Comparison of ENCODE assay signal across 18 cellular contexts in genomic region chr18:58895385-58895784, GRCh38. TPM values are rescaled to one million over a fixed set of nuclear protein-coding genes. Genes with fewer than 3 reads are reported as not detected.
DNase-seq lines count a peak whose midpoint lies in the region; ATAC-seq, FAIRE-seq and TF ChIP-seq lines count a peak whose summit lies in the region.
"Had no signal": no experiment of that assay in that cellular context is flagged by ENCODE, and none has a peak within 500 bp of the region (broad histone marks: within the 10 kb centered on the region; RNA-seq: fewer than 3 reads in every experiment).

No MANE protein-coding gene starts in this region.

- H3K56ac ChIP-seq in H1 (replicated peaks; ENCODE audit: insufficient read length, low read depth, low read length) = no peak overlapping the region

- no peaks in the 10 kb centered on the region for H3K9me2 ChIP-seq in OCI-LY1 (ENCODE audit: low read depth, low read length)

- no peak overlapping the region for H3K4ac ChIP-seq in H1 (replicated peaks; ENCODE audit: insufficient read length, low read depth, low read length)

- no peak; a peak in 1 of 3 replicates for TF ChIP-seq POLR2A in H1 (IDR thresholded peaks at IDR 0.05; ENCODE audit: control extremely low read depth in 1 of 2, low read depth in 2 of 2, low read length in 2 of 2)

- DNase-seq in A673 (ENCODE audit: low spot score) (no peak), H1 (ENCODE audit: low read depth in 1 of 2, low spot score in 2 of 2) (no peak), neural progenitor cell (ENCODE audit: low spot score) (no peak), T-helper 2 cell (no peak), MCF 10A (ENCODE audit: unreplicated experiment) (no peak)
- no peak for DNase-seq in activated CD8-positive, alpha-beta memory T cell treated with anti-CD3 and anti-CD28 coated beads for 24 hours
- no peak for DNase-seq in activated CD4-positive, alpha-beta T cell treated with anti-CD3 and anti-CD28 coated beads for 36 hours
- DNase-seq: ACHN; activated CD4-positive, alpha-beta T cell treated with anti-CD3 and anti-CD28 coated beads for 1 hour; natural killer cell; NCI-H1694 treated with DMSO at 0.1 percent for 48 hours; SJCRH30; stimulated activated naive CD8-positive, alpha-beta T cell treated with anti-CD3 and anti-CD28 coated beads, Interleukin-15, Interleukin-2, amounts not matched to agents 100 U/mL and 50 U/mL, for 24 hours; T-helper 9 cell had no signal

- H3K9me3 ChIP-seq in A673 (ENCODE audit: low read depth, low read length, poor library complexity, severe bottlenecking) (no peaks in the 10 kb centered on the region), OCI-LY1 (ENCODE audit: low read length) (no peaks in the 10 kb centered on the region), H1 (ENCODE audit: insufficient read depth in 2 of 2, low read depth in 1 of 2, low read length in 1 of 2) (no peaks in the 10 kb centered on the region), neural progenitor cell (ENCODE audit: low read depth) (no peaks in the 10 kb centered on the region)
- H3K9me3 ChIP-seq: SJCRH30 had no signal

- H3K79me1 ChIP-seq in H1 (ENCODE audit: low read depth, low read length) = peaks cover 8% of the 10 kb centered on the region

- no peak overlapping the region for H4K5ac ChIP-seq in H1 (ENCODE audit: insufficient read length, low read depth, low read length)

- H3K9me3 Mint-ChIP-seq in neural progenitor cell (no peaks in the 10 kb centered on the region), MCF 10A (ENCODE audit: unreplicated experiment) (peaks cover 5% of the 10 kb centered on the region)
- H3K9me3 Mint-ChIP-seq in activated CD4-positive, alpha-beta T cell treated with anti-CD3 and anti-CD28 coated beads for 36 hours (ENCODE audit: low read depth) = no peaks in the 10 kb centered on the region
- H3K9me3 Mint-ChIP-seq: activated T-helper 2 cell treated with anti-CD3 and anti-CD28 coated beads, Interferon-gamma antibody, Interleukin-2, Interleukin-4, amounts not matched to agents 10 μg/mL and 5 μg/mL and 100 μg/mL, durations not matched to agents 14 hours and 24 hours and 36 hours; natural killer cell had no signal

- intact Hi-C loops in A673 (cut with micrococcal nuclease; ENCODE audit: unreplicated experiment) = no loop called here
- intact Hi-C loops in MCF 10A (cut with micrococcal nuclease) = no loop called here
- intact Hi-C loops in activated CD4-positive, alpha-beta T cell treated with anti-CD3 and anti-CD28 coated beads for 36 hours (cut with DNase I, micrococcal nuclease) = no loop called here

- no peak overlapping the region for H2BK12ac ChIP-seq in H1 (ENCODE audit: low read depth, low read length)

- peak overlapping the region; percentile 14 for H3K27ac ChIP-seq in A673 (ENCODE audit: low read depth, low read length, poor library complexity, severe bottlenecking)
- peak overlapping the region; percentile 99 for H3K27ac ChIP-seq in OCI-LY1 (ENCODE audit: low read depth, low read length, poor library complexity, severe bottlenecking)
- no peak overlapping the region for H3K27ac ChIP-seq in H1 (ENCODE audit: low read depth, low read length)
- peak overlapping the region; percentile 71 for H3K27ac ChIP-seq in neural progenitor cell
- H3K27ac ChIP-seq: SJCRH30 had no signal

- H3K4me1 Mint-ChIP-seq in neural progenitor cell (peaks cover 45% of the 10 kb centered on the region), MCF 10A (ENCODE audit: insufficient read depth, unreplicated experiment) (peaks cover 13% of the 10 kb centered on the region)
- peaks cover 21% of the 10 kb centered on the region for H3K4me1 Mint-ChIP-seq in activated CD4-positive, alpha-beta T cell treated with anti-CD3 and anti-CD28 coated beads for 36 hours

- H3K4me2 ChIP-seq in OCI-LY1 (ENCODE audit: low read length) (no peak overlapping the region), H1 (ENCODE audit: insufficient read depth in 1 of 2, low read depth in 2 of 2, low read length in 2 of 2) (no peak overlapping the region), neural progenitor cell (no peak overlapping the region)

- H3K27me3 ChIP-seq in A673 (replicated peaks; ENCODE audit: insufficient read depth, low read depth, low read length, poor library complexity) = no peaks in the 10 kb centered on the region
- no peaks in the 10 kb centered on the region for H3K27me3 ChIP-seq in OCI-LY1 (ENCODE audit: insufficient read depth, low read length)
- H3K27me3 ChIP-seq in H1 (replicated peaks in 1 of 4; ENCODE audit: control insufficient read depth in 3 of 4, extremely low read depth in 1 of 4, insufficient read depth in 3 of 4, low read length in 3 of 4) = no peaks in the 10 kb centered on the region
- H3K27me3 ChIP-seq in neural progenitor cell = no peaks in the 10 kb centered on the region
- H3K27me3 ChIP-seq: SJCRH30 had no signal

- no peak overlapping the region for H4K91ac ChIP-seq in H1 (replicated peaks; ENCODE audit: insufficient read length, low read length)

- no peaks in the 10 kb centered on the region; the same call in 1 of the 2 replicates for H3K23me2 ChIP-seq in H1 (ENCODE audit: low read depth, low read length)

- BruUV-seq in A673 (replicated peaks; lab: Mats Ljungman, UMichigan) (no TSS peak), MCF 10A (replicated peaks; lab: Mats Ljungman, UMichigan) (no TSS peak)

- H2AFZ ChIP-seq in OCI-LY1 (ENCODE audit: low read length) (no peak overlapping the region), H1 (ENCODE audit: low read length) (no peak overlapping the region), neural progenitor cell (replicated peaks) (no peak overlapping the region)

- H2BK20ac ChIP-seq in H1 (ENCODE audit: low read length) = no peak overlapping the region

- H4K20me1 ChIP-seq in OCI-LY1 (ENCODE audit: insufficient read depth, low read length) (no peaks in the 10 kb centered on the region), H1 (replicated peaks in 1 of 2; ENCODE audit: control insufficient read depth in 1 of 2, insufficient read depth in 2 of 2, low read length in 2 of 2) (peaks cover 20 to 21% of the 10 kb centered on the region in 2 experiments), neural progenitor cell (ENCODE audit: low read depth) (peaks cover 100% of the 10 kb centered on the region)

- no peak for TF ChIP-seq RAD21 in H1 (IDR thresholded peaks at IDR 0.05 in 1 of 2, conservative IDR thresholded peaks at IDR 0.05 in 1 of 2; ENCODE audit: low read depth in 2 of 2, low read length in 2 of 2)

- H3K36me3 ChIP-seq in A673 (ENCODE audit: insufficient read depth, low read length, poor library complexity, severe bottlenecking) (peaks cover 23% of the 10 kb centered on the region), OCI-LY1 (ENCODE audit: insufficient read depth, low read length) (peaks cover 38% of the 10 kb centered on the region), H1 (ENCODE audit: control insufficient read depth in 2 of 4, insufficient read depth in 4 of 4, low read length in 3 of 4) (peaks cover 4 to 65% (median 14%) of the 10 kb centered on the region in 4 experiments), neural progenitor cell (no peaks in the 10 kb centered on the region)
- H3K36me3 ChIP-seq: SJCRH30 had no signal

- H3K4me1 ChIP-seq in A673 (ENCODE audit: insufficient read depth, low read length, poor library complexity, severe bottlenecking) (peaks cover 40% of the 10 kb centered on the region), OCI-LY1 (ENCODE audit: insufficient read depth, low read length, severe bottlenecking) (peaks cover 87% of the 10 kb centered on the region), H1 (replicated peaks in 1 of 4; ENCODE audit: control insufficient read depth in 3 of 4, insufficient read depth in 4 of 4, low read length in 3 of 4) (peaks cover 0 to 24% (median 7%) of the 10 kb centered on the region in 4 experiments; a peak in 6 of 7 replicates), neural progenitor cell (peaks cover 13% of the 10 kb centered on the region)
- H3K4me1 ChIP-seq: SJCRH30 had no signal

- H3K36me3 Mint-ChIP-seq in neural progenitor cell (peaks cover 42% of the 10 kb centered on the region), MCF 10A (ENCODE audit: insufficient read depth, unreplicated experiment) (peaks cover 20% of the 10 kb centered on the region)
- no peaks in the 10 kb centered on the region for H3K36me3 Mint-ChIP-seq in activated CD4-positive, alpha-beta T cell treated with anti-CD3 and anti-CD28 coated beads for 36 hours (ENCODE audit: low read depth)
- H3K36me3 Mint-ChIP-seq: natural killer cell had no signal

- H2BK5ac ChIP-seq in H1 (ENCODE audit: low read depth, low read length) = 0 out of 2 replicates have a peak overlapping the region, but pooled peaks have one; percentile 9

- no peak overlapping the region for H3K9ac ChIP-seq in OCI-LY1 (ENCODE audit: low read length)
- no peak overlapping the region for H3K9ac ChIP-seq in H1 (replicated peaks in 1 of 4; ENCODE audit: extremely low read depth in 1 of 4, low read depth in 3 of 4, low read length in 3 of 4)
- no peak overlapping the region for H3K9ac ChIP-seq in neural progenitor cell

- H3F3A ChIP-seq in OCI-LY1 (ENCODE audit: insufficient read depth, low read length) (peaks cover 16% of the 10 kb centered on the region; the same call in 1 of the 2 replicates), neural progenitor cell (ENCODE audit: low read depth) (peaks cover 15% of the 10 kb centered on the region)

- FAIRE-seq in H1 (lab: Jason Lieb, UNC) = no peak
- FAIRE-seq: bronchial epithelial cell had no signal

- H3K4me3 ChIP-seq in A673 (ENCODE audit: low read depth, low read length, poor library complexity, severe bottlenecking) (no peak overlapping the region), OCI-LY1 (ENCODE audit: low read depth, low read length, poor library complexity, severe bottlenecking) (no peak overlapping the region), H1 (ENCODE audit: extremely low read depth in 1 of 4, insufficient read depth in 2 of 4, low read depth in 3 of 4, low read length in 4 of 4) (no peak overlapping the region), neural progenitor cell (no peak overlapping the region)
- H3K4me3 ChIP-seq: lung, SJCRH30 had no signal

- no peak overlapping the region for H3K14ac ChIP-seq in H1 (ENCODE audit: insufficient read length)

- H3K79me2 ChIP-seq in OCI-LY1 (ENCODE audit: insufficient read depth, low read length) = peaks cover 41% of the 10 kb centered on the region
- peaks cover 35 to 100% of the 10 kb centered on the region in 2 experiments for H3K79me2 ChIP-seq in H1 (ENCODE audit: control insufficient read depth in 1 of 2, insufficient read depth in 2 of 2, low read length in 2 of 2)
- peaks cover 100% of the 10 kb centered on the region for H3K79me2 ChIP-seq in neural progenitor cell (ENCODE audit: low read depth)

- H3K4me3 Mint-ChIP-seq in neural progenitor cell = no peak overlapping the region
- no peak overlapping the region for H3K4me3 Mint-ChIP-seq in MCF 10A (ENCODE audit: unreplicated experiment)
- H3K4me3 Mint-ChIP-seq in activated CD4-positive, alpha-beta T cell treated with anti-CD3 and anti-CD28 coated beads for 36 hours = no peak overlapping the region
- H3K4me3 Mint-ChIP-seq: natural killer cell had no signal

- POLR2A ChIA-PET in A673 (lab: Charles Lee; ENCODE audit: low non-redundant PET) (interaction anchor here (0.5 kb wide), 1 partner anchor 88 kb away, joined by 3 read pairs; no protein-coding TSS in a partner anchor), H1 (lab: Charles Lee; ENCODE audit: partially characterized antibody) (interaction anchor here (0.8 to 9.9 kb wide), 18 partner anchors 8 to 114 kb away, joined by 3 to 75 read pairs (median 6); partner anchors contain the start of gene ZNF532), MCF 10A (lab: Yijun Ruan, JAX) (interaction anchor here (0.6 to 1.5 kb wide), 2 partner anchors 31 to 90 kb away, joined by 3 read pairs; partner anchors contain the start of gene ZNF532)
- POLR2A ChIA-PET in activated CD4-positive, alpha-beta T cell treated with anti-CD3 and anti-CD28 coated beads for 36 hours (lab: Charles Lee) = interaction anchor here (0.6 kb wide), 1 partner anchor 17 kb away, joined by 3 read pairs; no protein-coding TSS in a partner anchor

- H3K27me3 Mint-ChIP-seq in neural progenitor cell (ENCODE audit: insufficient read depth, low read depth) (no peaks in the 10 kb centered on the region), MCF 10A (ENCODE audit: insufficient read depth, unreplicated experiment) (no peaks in the 10 kb centered on the region)
- H3K27me3 Mint-ChIP-seq in activated CD4-positive, alpha-beta T cell treated with anti-CD3 and anti-CD28 coated beads for 36 hours = peaks cover 2% of the 10 kb centered on the region

- WGBS in H1 (ENCODE audit: extremely low coverage in 1 of 2, insufficient coverage in 1 of 2, insufficient read length in 1 of 2, insufficient replicate concordance in 2 of 2, low coverage in 1 of 2, low lambda C conversion rate in 2 of 2, missing lambda C conversion rate in 1 of 2), 2 experiments = 89% methylated on average over 6 of the region's 6 CpGs; no CpG with 5 or more reads in 1 of the 2 experiments

- no peak for TF ChIP-seq CTCF in A673 (conservative IDR thresholded peaks at IDR 0.05; ENCODE audit: low read depth, low read length)
- TF ChIP-seq CTCF in OCI-LY1 (IDR thresholded peaks at IDR 0.05; ENCODE audit: low read length) = no peak
- TF ChIP-seq CTCF in H1 (IDR thresholded peaks at IDR 0.05; ENCODE audit: control extremely low read depth in 1 of 3, insufficient read depth in 1 of 3, low read depth in 1 of 3, low read length in 3 of 3) = no peak
- no peak for TF ChIP-seq CTCF in neural progenitor cell (IDR thresholded peaks at IDR 0.05)
- TF ChIP-seq CTCF in MCF 10A (IDR thresholded peaks at IDR 0.05; ENCODE audit: unreplicated experiment) = no peak

- H2BK120ac ChIP-seq in H1 (replicated peaks; ENCODE audit: low read depth, low read length) = no peak overlapping the region

- no peak overlapping the region for H4K8ac ChIP-seq in H1 (ENCODE audit: extremely low read depth, insufficient read depth, low read length)

- CTCF ChIA-PET in A673 (lab: Charles Lee) (no interaction called here), H1 (lab: Charles Lee; ENCODE audit: partially characterized antibody) (interaction anchor here (0.6 to 2.4 kb wide), 5 partner anchors 9 to 160 kb away, joined by 3 to 7 read pairs (median 4); no protein-coding TSS in a partner anchor), MCF 10A (lab: Yijun Ruan, JAX) (interaction anchor here (0.6 kb wide), 1 partner anchor 138 kb away, joined by 3 read pairs; no protein-coding TSS in a partner anchor)
- CTCF ChIA-PET in activated CD4-positive, alpha-beta T cell treated with anti-CD3 and anti-CD28 coated beads for 36 hours (lab: Charles Lee) = interaction anchor here (0.5 to 0.6 kb wide), 2 partner anchors 9 to 255 kb away, joined by 3 to 4 read pairs; no protein-coding TSS in a partner anchor

- ATAC-seq in activated CD4-positive, alpha-beta T cell treated with anti-CD3 and anti-CD28 coated beads for 36 hours = no peak
- ATAC-seq: natural killer cell; stimulated activated naive CD8-positive, alpha-beta T cell treated with anti-CD3 and anti-CD28 coated beads, Interleukin-15, Interleukin-2, amounts not matched to agents 100 U/mL and 50 U/mL, for 24 hours had no signal

- H3K23ac ChIP-seq in H1 (ENCODE audit: insufficient read length) = no peak overlapping the region

- H3K18ac ChIP-seq in H1 (ENCODE audit: extremely low read depth, low read length) = no peak overlapping the region

- H3K27ac Mint-ChIP-seq in neural progenitor cell (peak overlapping the region; percentile 73), MCF 10A (ENCODE audit: low read depth, unreplicated experiment) (no peak overlapping the region)
- no peak overlapping the region for H3K27ac Mint-ChIP-seq in activated CD4-positive, alpha-beta T cell treated with anti-CD3 and anti-CD28 coated beads for 36 hours
- H3K27ac Mint-ChIP-seq: activated T-helper 2 cell treated with anti-CD3 and anti-CD28 coated beads, Interferon-gamma antibody, Interleukin-2, Interleukin-4, amounts not matched to agents 10 μg/mL and 5 μg/mL and 100 μg/mL, durations not matched to agents 14 hours and 24 hours and 36 hours had no signal

- H2BK15ac ChIP-seq in H1 (ENCODE audit: low read length) = no peak overlapping the region

- no peak overlapping the region; the same call in 1 of the 2 replicates for H2AK5ac ChIP-seq in H1 (ENCODE audit: low read depth, low read length)

- TF ChIP-seq EP300 in H1 (IDR thresholded peaks at IDR 0.05; ENCODE audit: borderline replicate concordance in 1 of 2, low read depth in 2 of 2, low read length in 2 of 2) = no peak

RNA-seq across cellular contexts. Expression of gene ZNF532, which starts 30.7 kb away (rescaled TPM):
- 118 and 119 TPM in 2 replicates for total RNA-seq in A673 (2021)
- total RNA-seq in H1 (2021; fragmentation: NEBNext Ultra II Directional; extraction: Animal tissue kit (Norgen Biotek cat#: 25700)) = 240 and 241 TPM in 2 replicates
- polyA plus RNA-seq in H1 (2011; rRNA removed) = 132 and 143 TPM in 2 replicates
- 148 TPM for polyA plus RNA-seq in H1 (2011; cell fraction: cytosol; rRNA removed)
- polyA plus RNA-seq in H1 (2011; cell fraction: nucleus; rRNA removed) = 482 TPM
- 101 to 122 TPM (median 117 TPM) in 4 replicates for polyA plus RNA-seq in H1 (2012, experiment 1 of 2)
- polyA plus RNA-seq in H1 (2012, experiment 2 of 2) = 7.5 TPM
- polyA plus RNA-seq in H1 (2013, experiment 1 of 2) = 144 TPM
- 132 TPM for polyA plus RNA-seq in H1 (2013, experiment 2 of 2)
- 742 and 919 TPM in 2 replicates for polyA minus RNA-seq in H1 (2011; rRNA and poly(A)+ RNA removed)
- 169 TPM for polyA minus RNA-seq in H1 (2011; cell fraction: cytosol; rRNA and poly(A)+ RNA removed)
- polyA minus RNA-seq in H1 (2011; cell fraction: nucleus; rRNA and poly(A)+ RNA removed) = 575 TPM
- total RNA-seq in neural progenitor cell (ENCODE audit: low replicate concordance) = 121 and 137 TPM in 2 replicates
- total RNA-seq in MCF 10A (2022) = 64.1 and 67.6 TPM in 2 replicates
- 10 to 100 TPM in 1 of 2 experiments, 1 to 10 TPM in 1; 7.7 to 11.3 TPM for total RNA-seq in activated CD4-positive, alpha-beta T cell treated with anti-CD3 and anti-CD28 coated beads for 36 hours
